8 cellular contexts compared by ENCODE assay signal in genomic region chr12:50111693-50112455, GRCh38. TPM values are rescaled to one million over a fixed set of nuclear protein-coding genes. Genes with fewer than 3 reads are reported as not detected.
DNase-seq lines count a peak whose midpoint lies in the region; ATAC-seq and TF ChIP-seq lines count a peak whose summit lies in the region.

TSS of gene COX14 (plus strand) at chr12:50112236. CDS start at chr12:50120044, 7,808 bp downstream.

- H3K27me3 ChIP-seq in RWPE2 (ENCODE audit: insufficient read depth, poor library complexity, severe bottlenecking) = no peaks in the 10 kb centered on the region

- peak within 1 kb of the TSS; percentile 56 for H3K27ac ChIP-seq in RWPE2 (ENCODE audit: poor library complexity, severe bottlenecking)

- peak; percentile 100 for DNase-seq in EL
- peak; percentile 93 for DNase-seq in GOT3 (lab: John Stamatoyannopoulos, UW)
- peak; percentile 99 for DNase-seq in LNCaP clone FGC (ENCODE audit: low read depth)
- peak; percentile 99 for DNase-seq in RWPE2 (ENCODE audit: low spot score)
- peak; percentile 98 for DNase-seq in activated T-helper 9 cell treated with anti-CD3 and anti-CD28 coated beads, Interleukin-2, amount 50 U/mL, for 16 hours (ENCODE audit: low read depth)
- DNase-seq in fibroblast of peridontal ligament (ENCODE audit: extremely low read depth) = peak; percentile 99
- peak; percentile 98 for DNase-seq in natural killer cell treated with Interleukin-12 subunit alpha and Interleukin-12 subunit beta and Interleukin-15 and Interleukin-18, amount 100 ng/mL, for 72 hours (ENCODE audit: low spot score)

- H3K4me3 Mint-ChIP-seq in natural killer cell treated with Interleukin-12 subunit alpha and Interleukin-12 subunit beta and Interleukin-15 and Interleukin-18, amount 100 ng/mL, for 72 hours = peak within 1 kb of the TSS; percentile 98
- peak within 1 kb of the TSS; percentile 97 for H3K4me3 Mint-ChIP-seq in stimulated activated naive CD8-positive, alpha-beta T cell treated with anti-CD3 and anti-CD28 coated beads, Interleukin-15, Interleukin-2, amounts not matched to agents 100 ng/mL and 50 ng/mL, for 24 hours

- H3K4me3 ChIP-seq in LNCaP clone FGC (ENCODE audit: low read depth, low read length) = peak within 1 kb of the TSS; percentile 99
- H3K4me3 ChIP-seq in RWPE2 (ENCODE audit: severe bottlenecking) = peak within 1 kb of the TSS; percentile 64

- ATAC-seq in RWPE2 (ENCODE audit: low read depth) = peak; percentile 90
- peak; percentile 93 to 94 for ATAC-seq in natural killer cell treated with Interleukin-12 subunit alpha and Interleukin-12 subunit beta and Interleukin-15 and Interleukin-18, amount 100 ng/mL, for 72 hours

- no peaks in the 10 kb centered on the region for H3K9me3 ChIP-seq in RWPE2 (ENCODE audit: severe bottlenecking)

- H3K4me1 Mint-ChIP-seq in natural killer cell treated with Interleukin-12 subunit alpha and Interleukin-12 subunit beta and Interleukin-15 and Interleukin-18, amount 100 ng/mL, for 72 hours (ENCODE audit: low read depth in 2 of 2) = peaks cover 18 to 20% of the 10 kb centered on the region in 2 donors
- peaks cover 57% of the 10 kb centered on the region for H3K4me1 Mint-ChIP-seq in stimulated activated naive CD8-positive, alpha-beta T cell treated with anti-CD3 and anti-CD28 coated beads, Interleukin-15, Interleukin-2, amounts not matched to agents 100 ng/mL and 50 ng/mL, for 24 hours (ENCODE audit: low read depth)

- H3K27ac Mint-ChIP-seq in natural killer cell treated with Interleukin-12 subunit alpha and Interleukin-12 subunit beta and Interleukin-15 and Interleukin-18, amount 100 ng/mL, for 72 hours = peak within 1 kb of the TSS; percentile 89 to 92
- peak within 1 kb of the TSS; percentile 94 for H3K27ac Mint-ChIP-seq in stimulated activated naive CD8-positive, alpha-beta T cell treated with anti-CD3 and anti-CD28 coated beads, Interleukin-15, Interleukin-2, amounts not matched to agents 100 ng/mL and 50 ng/mL, for 24 hours

- peaks cover 13% of the 10 kb centered on the region for H3K4me1 ChIP-seq in RWPE2 (ENCODE audit: insufficient read depth, poor library complexity, severe bottlenecking)

- peaks cover 5% of the 10 kb centered on the region for H3K36me3 Mint-ChIP-seq in natural killer cell treated with Interleukin-12 subunit alpha and Interleukin-12 subunit beta and Interleukin-15 and Interleukin-18, amount 100 ng/mL, for 72 hours
- H3K36me3 Mint-ChIP-seq in stimulated activated naive CD8-positive, alpha-beta T cell treated with anti-CD3 and anti-CD28 coated beads, Interleukin-15, Interleukin-2, amounts not matched to agents 100 ng/mL and 50 ng/mL, for 24 hours (ENCODE audit: low read depth) = peaks cover 17% of the 10 kb centered on the region

- H3K9me3 Mint-ChIP-seq in natural killer cell treated with Interleukin-12 subunit alpha and Interleukin-12 subunit beta and Interleukin-15 and Interleukin-18, amount 100 ng/mL, for 72 hours = no peaks in the 10 kb centered on the region
- H3K9me3 Mint-ChIP-seq in stimulated activated naive CD8-positive, alpha-beta T cell treated with anti-CD3 and anti-CD28 coated beads, Interleukin-15, Interleukin-2, amounts not matched to agents 100 ng/mL and 50 ng/mL, for 24 hours = no peaks in the 10 kb centered on the region

- H3K36me3 ChIP-seq in RWPE2 (ENCODE audit: low read depth) = peaks cover 4% of the 10 kb centered on the region; the same call in 1 of the 2 replicates

- TF ChIP-seq CTCF in LNCaP clone FGC (IDR thresholded peaks at IDR 0.05; ENCODE audit: control insufficient read depth, extremely low read depth, insufficient read depth) = peak; percentile 94
- peak; percentile 98 for TF ChIP-seq CTCF in RWPE2 (IDR thresholded peaks at IDR 0.05; ENCODE audit: poor library complexity, severe bottlenecking)

- H3K27me3 Mint-ChIP-seq in natural killer cell treated with Interleukin-12 subunit alpha and Interleukin-12 subunit beta and Interleukin-15 and Interleukin-18, amount 100 ng/mL, for 72 hours = no peaks in the 10 kb centered on the region
- no peaks in the 10 kb centered on the region for H3K27me3 Mint-ChIP-seq in stimulated activated naive CD8-positive, alpha-beta T cell treated with anti-CD3 and anti-CD28 coated beads, Interleukin-15, Interleukin-2, amounts not matched to agents 100 ng/mL and 50 ng/mL, for 24 hours

RNA-seq across cellular contexts. Expression of gene COX14, which starts in this region (rescaled TPM):
- total RNA-seq in natural killer cell treated with Interleukin-12 subunit alpha and Interleukin-12 subunit beta and Interleukin-15 and Interleukin-18, amount 100 ng/mL, for 72 hours = 10 to 100 TPM; 39.9 to 51.2 TPM

Comparison
In these comparisons a context has a peak if more than half of its experiments do, and no peak if none do; other contexts are left out.
1. Peak in every context shown above with its lines: DNase-seq, ATAC-seq, H3K4me3 ChIP-seq and H3K27ac ChIP-seq.